Comparison of ENCODE assay signal across 11 cellular contexts in the genomic region with DNA sequence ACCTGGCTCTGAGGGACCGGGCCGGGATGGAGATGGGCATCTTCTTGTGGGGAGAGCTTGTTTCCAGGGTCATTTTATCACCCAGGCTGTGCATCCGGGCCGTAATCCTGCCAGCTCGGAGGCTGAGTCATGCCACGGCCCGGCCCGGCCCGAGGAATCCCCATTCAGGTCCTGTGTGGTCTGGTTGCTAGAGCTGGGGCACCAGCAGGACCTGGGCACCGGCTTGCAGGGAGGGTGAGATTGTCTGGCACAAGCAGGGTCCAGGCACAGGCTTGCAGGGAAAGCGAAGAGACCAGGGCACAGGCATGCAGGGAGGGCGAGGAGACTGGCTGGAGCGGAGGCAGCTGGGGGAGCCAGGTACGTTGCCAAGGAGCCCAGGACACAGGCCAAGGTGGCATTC.
DNase-seq lines count a peak whose midpoint lies in the region; ATAC-seq and TF ChIP-seq lines count a peak whose summit lies in the region.
"Had no signal": no experiment of that assay in that cellular context is flagged by ENCODE, and none has a peak within 500 bp of the region (broad histone marks: within the 10 kb centered on the region; RNA-seq: fewer than 3 reads in every experiment).

No MANE protein-coding gene starts in this region.

- H3K36me3 ChIP-seq in adipocyte (ENCODE audit: control insufficient read depth, insufficient read depth, low read length, severe bottlenecking), result peaks cover 47% of the 10 kb centered on the region

- no peaks in the 10 kb centered on the region for H3K9me3 ChIP-seq in adipocyte (ENCODE audit: control insufficient read depth, low read length)

- peaks cover 54% of the 10 kb centered on the region for H3K4me1 ChIP-seq in adipocyte (ENCODE audit: control insufficient read depth, insufficient read depth, low read length)

- in situ Hi-C loops in G401 (cut with HindIII; ENCODE audit: low sequenced_read_pairs), result no loop called here

- ATAC-seq in GM21515 (IDR thresholded peaks at IDR 0.05; ENCODE audit: unreplicated experiment), result no peak
- no peak for ATAC-seq in GM21447 (IDR thresholded peaks at IDR 0.05; ENCODE audit: unreplicated experiment)
- no peak for ATAC-seq in GM21360 (IDR thresholded peaks at IDR 0.05; ENCODE audit: unreplicated experiment)
- ATAC-seq: activated CD8-positive, alpha-beta T cell treated with anti-CD3 and anti-CD28 coated beads for 36 hours; HCT116 had no signal

- no peak for TF ChIP-seq CTCF in fibroblast of the aortic adventitia (IDR thresholded peaks at IDR 0.05; ENCODE audit: insufficient read depth, low read length)

- H3K4me3 ChIP-seq in adipocyte (ENCODE audit: low read length), result no peak overlapping the region
- H3K4me3 ChIP-seq in fibroblast of the aortic adventitia (ENCODE audit: low read depth, low read length), result no peak overlapping the region
- H3K4me3 ChIP-seq in skin epidermis, result no peak overlapping the region

- H3K27me3 ChIP-seq in adipocyte (replicated peaks; ENCODE audit: control insufficient read depth, insufficient read depth, low read length), result no peaks in the 10 kb centered on the region

- DNase-seq in G401 (ENCODE audit: low spot score), result peak; percentile 59
- DNase-seq in adipocyte (ENCODE audit: low read depth), result peak; percentile 73
- DNase-seq in fibroblast of the aortic adventitia (ENCODE audit: low read depth), result peak; percentile 31
- no peak for DNase-seq in stimulated activated CD8-positive, alpha-beta memory T cell treated with anti-CD3 and anti-CD28 coated beads, Interleukin-4, amount 100 ng/mL, for 48 hours
- DNase-seq: activated CD8-positive, alpha-beta T cell treated with anti-CD3 and anti-CD28 coated beads for 36 hours; NCI-H187 had no signal

- H3K9ac ChIP-seq in adipocyte (ENCODE audit: low read length), result peak overlapping the region; percentile 54

- peak overlapping the region in 18 of 21 experiments; percentile 35 to 89 (median 70) for H3K27ac ChIP-seq in skin epidermis
